27 cellular contexts compared by ENCODE assay signal in the genomic region with DNA sequence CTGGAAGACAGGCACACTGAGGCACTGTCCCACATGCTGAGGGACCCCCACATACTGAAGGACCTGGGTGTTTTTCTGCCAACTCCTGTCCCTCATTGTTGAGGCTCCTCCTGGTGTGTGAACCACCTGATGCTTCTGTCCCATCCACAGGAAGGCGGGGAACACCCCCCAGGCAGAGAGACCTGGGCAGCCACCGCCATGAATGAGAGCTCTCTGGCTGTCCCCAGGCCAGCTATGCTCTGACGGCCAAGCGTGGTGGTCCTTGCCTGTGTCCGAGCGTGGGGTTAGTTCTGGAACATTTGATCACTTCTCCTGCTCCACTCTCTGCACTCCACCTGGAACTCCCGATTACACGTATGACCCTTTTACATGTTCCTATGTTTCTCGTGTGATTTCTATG. TPM values are rescaled to one million over a fixed set of nuclear protein-coding genes. Genes with fewer than 3 reads are reported as not detected.
DNase-seq lines count a peak whose midpoint lies in the region; ATAC-seq, FAIRE-seq and TF ChIP-seq lines count a peak whose summit lies in the region.
"Had no signal": no experiment of that assay in that cellular context is flagged by ENCODE, and none has a peak within 500 bp of the region (broad histone marks: within the 10 kb centered on the region; RNA-seq: fewer than 3 reads in every experiment).

No MANE protein-coding gene starts in this region.

- TF ChIP-seq CTCF in chondrocyte (IDR thresholded peaks at IDR 0.05) (no peak), esophagus squamous epithelium (IDR thresholded peaks at IDR 0.05) (no peak), foreskin keratinocyte (conservative IDR thresholded peaks at IDR 0.05) (no peak)

- peaks cover 4% of the 10 kb centered on the region for H3K4me1 Mint-ChIP-seq in chondrocyte (ENCODE audit: low read depth)
- H3K4me1 Mint-ChIP-seq in stimulated activated memory B cell treated with anti-CD40 and anti-IgM and Interleukin-4, amounts not matched to agents 10 μg/mL and 1 μg/mL and 100 μg/mL, for 72 hours = no peaks in the 10 kb centered on the region
- H3K4me1 Mint-ChIP-seq: CD14-positive monocyte; CD8-positive, alpha-beta memory T cell had no signal

- H3K27ac ChIP-seq in right cardiac atrium (ENCODE audit: low read length) = no peak overlapping the region
- no peak overlapping the region for H3K27ac ChIP-seq in esophagus squamous epithelium
- H3K27ac ChIP-seq in foreskin keratinocyte = no peak overlapping the region
- H3K27ac ChIP-seq: A549; BLaER1 treated with 17β-estradiol and CSF1 and Interleukin-3, amounts not matched to agents 10 nM and 100 nM; GM23248 had no signal

- H3K4me3 ChIP-seq in right cardiac atrium (ENCODE audit: low read length) (no peak overlapping the region), esophagus squamous epithelium (no peak overlapping the region)
- H3K4me3 ChIP-seq: A549; BLaER1 treated with 17β-estradiol and CSF1 and Interleukin-3, amounts not matched to agents 10 nM and 100 nM; GM12878; GM23248 had no signal

- WGBS in right cardiac atrium = 84% methylated on average over 9 of the region's 9 CpGs
- WGBS in esophagus squamous epithelium, 2 donors = 76 to 79% methylated on average over 8 to 9 of the region's 9 CpGs

- H3K9me3 Mint-ChIP-seq in chondrocyte (ENCODE audit: low read depth) = no peaks in the 10 kb centered on the region
- no peaks in the 10 kb centered on the region for H3K9me3 Mint-ChIP-seq in stimulated activated memory B cell treated with anti-CD40 and anti-IgM and Interleukin-4, amounts not matched to agents 10 μg/mL and 1 μg/mL and 100 μg/mL, for 72 hours
- H3K9me3 Mint-ChIP-seq: CD14-positive monocyte; CD4-positive, alpha-beta T cell; CD8-positive, alpha-beta memory T cell had no signal

- no peak for TF ChIP-seq POLR2A in esophagus squamous epithelium (IDR thresholded peaks at IDR 0.05)

- peaks cover 10% of the 10 kb centered on the region for H3K27me3 Mint-ChIP-seq in chondrocyte (ENCODE audit: low read depth)
- peaks cover 53% of the 10 kb centered on the region for H3K27me3 Mint-ChIP-seq in stimulated activated memory B cell treated with anti-CD40 and anti-IgM and Interleukin-4, amounts not matched to agents 10 μg/mL and 1 μg/mL and 100 μg/mL, for 72 hours

- intact Hi-C loops in Right ventricle myocardium superior (cut with DNase I) (no loop called here), right cardiac atrium (cut with DNase I) (no loop called here), esophagus squamous epithelium (cut with DNase I) (no loop called here)

- no peak for ATAC-seq in Right ventricle myocardium superior (ENCODE audit: poor library complexity)
- ATAC-seq in right cardiac atrium = no peak
- ATAC-seq in stimulated activated memory B cell treated with anti-CD40 and anti-IgM and Interleukin-4, amounts not matched to agents 10 μg/mL and 1 μg/mL and 100 μg/mL, for 72 hours = peak; percentile 14
- ATAC-seq in foreskin keratinocyte = no peak
- ATAC-seq: A549, GM12878 had no signal

- H3K4me1 ChIP-seq in right cardiac atrium (ENCODE audit: control insufficient read depth, insufficient read depth, low read length) (no peaks in the 10 kb centered on the region), esophagus squamous epithelium (no peaks in the 10 kb centered on the region), foreskin keratinocyte (no peaks in the 10 kb centered on the region)
- H3K4me1 ChIP-seq: A549, BE2C had no signal

- DNase-seq in Right ventricle myocardium superior (peak; percentile 10), right cardiac atrium (no peak), HTR-8/SVneo (ENCODE audit: insufficient read length, low spot score) (no peak), chondrocyte (ENCODE audit: low spot score) (peak; percentile 66), esophagus squamous epithelium (lab: John Stamatoyannopoulos, UW) (no peak), foreskin keratinocyte (no peak)
- DNase-seq: 8988T; ACHN; AML-193; BE2C; CD4-positive, alpha-beta T cell; DMS 273 treated with DMSO at 0.1 percent for 48 hours; DMS79; EL; GDM1; GM23248; H7; HCEC 1CT had no signal

- H3K27ac Mint-ChIP-seq in chondrocyte (ENCODE audit: unreplicated experiment) = no peak overlapping the region
- H3K27ac Mint-ChIP-seq in stimulated activated memory B cell treated with anti-CD40 and anti-IgM and Interleukin-4, amounts not matched to agents 10 μg/mL and 1 μg/mL and 100 μg/mL, for 72 hours = no peak overlapping the region
- H3K27ac Mint-ChIP-seq: CD14-positive monocyte; CD4-positive, alpha-beta T cell; CD8-positive, alpha-beta memory T cell had no signal

- no peak overlapping the region for H3K4me3 Mint-ChIP-seq in chondrocyte (ENCODE audit: unreplicated experiment)
- H3K4me3 Mint-ChIP-seq in stimulated activated memory B cell treated with anti-CD40 and anti-IgM and Interleukin-4, amounts not matched to agents 10 μg/mL and 1 μg/mL and 100 μg/mL, for 72 hours = no peak overlapping the region
- H3K4me3 Mint-ChIP-seq: CD14-positive monocyte; CD4-positive, alpha-beta T cell; CD8-positive, alpha-beta memory T cell had no signal

- H3K27me3 ChIP-seq in right cardiac atrium (ENCODE audit: control insufficient read depth, insufficient read depth) (no peaks in the 10 kb centered on the region), esophagus squamous epithelium (peaks cover 0 to 33% (median 0%) of the 10 kb centered on the region in 4 donors), foreskin keratinocyte (peaks cover 3% of the 10 kb centered on the region)

- H3K9me3 ChIP-seq in right cardiac atrium (ENCODE audit: control insufficient read depth, low read length) (no peaks in the 10 kb centered on the region), esophagus squamous epithelium (no peaks in the 10 kb centered on the region)
- H3K9me3 ChIP-seq: A549; BE2C; BLaER1 treated with 17β-estradiol and CSF1 and Interleukin-3, amounts not matched to agents 10 nM and 100 nM had no signal

- H3K36me3 Mint-ChIP-seq in chondrocyte (ENCODE audit: low read depth) = peaks cover under 1% of the 10 kb centered on the region
- no peaks in the 10 kb centered on the region for H3K36me3 Mint-ChIP-seq in stimulated activated memory B cell treated with anti-CD40 and anti-IgM and Interleukin-4, amounts not matched to agents 10 μg/mL and 1 μg/mL and 100 μg/mL, for 72 hours
- H3K36me3 Mint-ChIP-seq: CD14-positive monocyte; CD8-positive, alpha-beta memory T cell had no signal

- peak; percentile 49 for FAIRE-seq in HTR-8/SVneo (lab: Jason Lieb, UNC)
- FAIRE-seq: A549, D721Med, GM12878, GM19239, H1 had no signal

- no peaks in the 10 kb centered on the region for H3K36me3 ChIP-seq in esophagus squamous epithelium
- H3K36me3 ChIP-seq: BE2C had no signal

RNA-seq across cellular contexts. Expression of gene LRRC14B, which starts 11.9 kb away (rescaled TPM):
- total RNA-seq in Right ventricle myocardium superior (103 TPM), right cardiac atrium (10 to 100 TPM in 3 of 4 donors, 1 to 10 TPM in 1; 6.3 to 51.1 (median 30.8) TPM), chondrocyte (not detected in 3 replicates), esophagus squamous epithelium (not detected), foreskin keratinocyte (not detected in 2 replicates)
- polyA plus RNA-seq in right cardiac atrium (47.6 TPM), foreskin keratinocyte (not detected in 2 replicates)
- total RNA-seq: CD8-positive, alpha-beta memory T cell; GM23248; H1; H7 had no signal
- polyA plus RNA-seq: A549; CD14-positive monocyte; CD8-positive, alpha-beta memory T cell; GM23248; H1 had no signal

RNA-seq across cellular contexts. Expression of gene CCDC127, which starts 38.6 kb away (rescaled TPM):
- total RNA-seq in Right ventricle myocardium superior (8.1 TPM), right cardiac atrium (1 to 10 TPM; 8.1 to 9.8 (median 8.6) TPM), chondrocyte (8.0 to 10.4 TPM (median 9.6 TPM) in 3 replicates), esophagus squamous epithelium (1 to 10 TPM in 3 of 4 donors, under 1 TPM in 1; 0.97 to 4.2 (median 1.9) TPM), foreskin keratinocyte (2.8 and 3.1 TPM in 2 replicates)
- polyA plus RNA-seq in right cardiac atrium (6.1 TPM), foreskin keratinocyte (2.7 and 3.0 TPM in 2 replicates)

RNA-seq across cellular contexts. Expression of gene SDHA, which starts 38.7 kb away (rescaled TPM):
- 837 TPM for total RNA-seq in Right ventricle myocardium superior
- 100 to 1,000 TPM; 370 to 452 (median 422) TPM for total RNA-seq in right cardiac atrium
- polyA plus RNA-seq in right cardiac atrium = 605 TPM
- total RNA-seq in chondrocyte = 79.7 to 95.5 TPM (median 81.5 TPM) in 3 replicates
- total RNA-seq in esophagus squamous epithelium = 10 to 100 TPM; 45.7 to 71.5 (median 54.9) TPM
- 93.9 and 107 TPM in 2 replicates for total RNA-seq in foreskin keratinocyte
- 81.0 and 88.9 TPM in 2 replicates for polyA plus RNA-seq in foreskin keratinocyte

Comparison
In these comparisons a context has a peak if more than half of its experiments do, and no peak if none do; other contexts are left out.
1. DNase-seq: peak in Right ventricle myocardium superior (single experiment) and chondrocyte (single experiment); none in right cardiac atrium (0 of 3), HTR-8/SVneo (single experiment), esophagus squamous epithelium (single experiment) and foreskin keratinocyte (0 of 2).